Comparison of ENCODE assay signal across 13 cellular contexts in genomic region chr13:114002771-114003321, GRCh38. TPM values are rescaled to one million over a fixed set of nuclear protein-coding genes. Genes with fewer than 3 reads are reported as not detected.
"Had no signal": no experiment of that assay in that cellular context is flagged by ENCODE, and none has a peak within 500 bp of the region (broad histone marks: within the 10 kb centered on the region; RNA-seq: fewer than 3 reads in every experiment).

No MANE protein-coding gene starts in this region.

- H3K27me3 ChIP-seq: cardiac muscle cell, ovary, tibial nerve had no signal

- H3K27me3 Mint-ChIP-seq: activated CD4-positive, alpha-beta memory T cell treated with anti-CD3 and anti-CD28 coated beads for 36 hours; T-cell had no signal

- DNase-seq: activated CD4-positive, alpha-beta memory T cell treated with anti-CD3 and anti-CD28 coated beads for 36 hours; effector CD4-positive, alpha-beta T cell; foreskin melanocyte; midbrain; T-cell; T1000 had no signal

- H3K4me1 Mint-ChIP-seq: T-cell had no signal

- H3K9me3 ChIP-seq: ovary, tibial nerve had no signal

- H3K27ac Mint-ChIP-seq: activated CD4-positive, alpha-beta memory T cell treated with anti-CD3 and anti-CD28 coated beads for 36 hours; nephron; T-cell had no signal

- H3K9me3 Mint-ChIP-seq: activated CD4-positive, alpha-beta memory T cell treated with anti-CD3 and anti-CD28 coated beads for 36 hours; nephron; T-cell had no signal

- H3K4me3 Mint-ChIP-seq: activated CD4-positive, alpha-beta memory T cell treated with anti-CD3 and anti-CD28 coated beads for 36 hours; nephron; T-cell had no signal

- H3K27ac ChIP-seq: cardiac muscle cell, coronary artery, ovary had no signal

- H3K4me3 ChIP-seq: cardiac muscle cell, coronary artery, ovary, tibial nerve had no signal

RNA-seq across cellular contexts. Expression of gene C13orf46, which starts 29.0 kb away (rescaled TPM):
- total RNA-seq: cardiac muscle cell, SK-MEL-5 had no signal
- polyA plus RNA-seq: keratinocyte had no signal
